In genomic region chr5:151156732-151157402, GRCh38 we compare ENCODE assay signal across 8 cellular contexts. TPM values are rescaled to one million over a fixed set of nuclear protein-coding genes. Genes with fewer than 3 reads are reported as not detected.
DNase-seq lines count a peak whose midpoint lies in the region; ATAC-seq and TF ChIP-seq lines count a peak whose summit lies in the region.

No MANE protein-coding gene starts in this region.

- peak; percentile 39 for DNase-seq in stimulated activated CD4-positive, alpha-beta T cell treated with anti-CD3 and anti-CD28 coated beads, Interleukin-4, amount 100 ng/mL, for 24 hours
- DNase-seq in stimulated activated CD4-positive, alpha-beta T cell treated with anti-CD3 and anti-CD28 coated beads, Interleukin-12 subunit alpha, Interleukin-12 subunit beta, amount 100 ng/mL, for 4 hours = no peak
- peak; percentile 37 for DNase-seq in RPMI7951 (ENCODE audit: low read depth)
- DNase-seq in coronary artery (ENCODE audit: low spot score) = no peak
- no peak for DNase-seq in aorta
- no peak for DNase-seq in DMS114 treated with DMSO at 0.1 percent for 48 hours (lab: John Stamatoyannopoulos, UW; ENCODE audit: unreplicated experiment)

- 2 to 3% methylated on average over 16 to 17 of the region's 17 CpGs for WGBS in aorta, 2 donors

- intact Hi-C loops in aorta (cut with DNase I) = no loop called here

- peak; percentile 51 for ATAC-seq in aorta (ENCODE audit: low FRiP score)
- ATAC-seq in GM21529 (IDR thresholded peaks at IDR 0.05; ENCODE audit: unreplicated experiment) = no peak

- H3K4me3 ChIP-seq in coronary artery = peak overlapping the region; percentile 82
- peak overlapping the region; percentile 84 for H3K4me3 ChIP-seq in mononuclear cell (ENCODE audit: low read length)
- H3K4me3 ChIP-seq in aorta (ENCODE audit: low read length in 2 of 2) = peak overlapping the region; percentile 21 to 82

- H3K27ac ChIP-seq in coronary artery (peak overlapping the region; percentile 76 to 91), aorta (ENCODE audit: low read depth in 1 of 2, low read length in 2 of 2) (peak overlapping the region; percentile 52 to 85)

- H3K4me1 ChIP-seq in mononuclear cell (ENCODE audit: insufficient read depth, low read length) (peaks cover 76% of the 10 kb centered on the region), aorta (ENCODE audit: control insufficient read depth in 1 of 2, insufficient read depth in 2 of 2, low read length in 2 of 2) (peaks cover 0 to 4% of the 10 kb centered on the region in 2 donors)

- H3K9me3 ChIP-seq in mononuclear cell (ENCODE audit: low read depth, low read length) (no peaks in the 10 kb centered on the region), aorta (ENCODE audit: control insufficient read depth, low read length) (no peaks in the 10 kb centered on the region)

- H3K27me3 ChIP-seq in mononuclear cell (ENCODE audit: insufficient read depth, low read length) (no peaks in the 10 kb centered on the region), aorta (ENCODE audit: control insufficient read depth in 1 of 2, insufficient read depth in 2 of 2, low read length in 1 of 2) (no peaks in the 10 kb centered on the region)

- no peak for TF ChIP-seq CTCF in coronary artery (IDR thresholded peaks at IDR 0.05)

- H3K36me3 ChIP-seq in aorta (ENCODE audit: control insufficient read depth in 1 of 2, insufficient read depth in 2 of 2, low read length in 1 of 2) = no peaks in the 10 kb centered on the region

RNA-seq across cellular contexts. Expression of gene ANXA6, which starts 0.7 kb away (rescaled TPM):
- 273 and 335 TPM in 2 replicates for total RNA-seq in RPMI7951 (2014; rRNA removed; shearing (Covaris generic))
- total RNA-seq in mononuclear cell = 127 TPM
- 100 to 1,000 TPM; 277 to 284 TPM for total RNA-seq in aorta
- 100 to 1,000 TPM in 1 of 2 donors, 10 to 100 TPM in 1; 93.4 to 187 TPM for polyA plus RNA-seq in aorta

Comparison
In these comparisons a context has a peak if more than half of its experiments do, and no peak if none do; other contexts are left out.
1. DNase-seq: peak in stimulated activated CD4-positive, alpha-beta T cell treated with anti-CD3 and anti-CD28 coated beads, Interleukin-4, amount 100 ng/mL, for 24 hours (single experiment) and RPMI7951 (single experiment); none in stimulated activated CD4-positive, alpha-beta T cell treated with anti-CD3 and anti-CD28 coated beads, Interleukin-12 subunit alpha, Interleukin-12 subunit beta, amount 100 ng/mL, for 4 hours (single experiment), coronary artery (single experiment), aorta (0 of 2) and DMS114 treated with DMSO at 0.1 percent for 48 hours (single experiment).
2. Peak in every context shown above with its lines, with median percentiles within 50 percentile points of each other: H3K4me3 ChIP-seq.